Comparison of ENCODE assay signal across 7 cellular contexts in genomic region chr3:44729384-44729910, GRCh38. TPM values are rescaled to one million over a fixed set of nuclear protein-coding genes. Genes with fewer than 3 reads are reported as not detected.
DNase-seq lines count a peak whose midpoint lies in the region; ATAC-seq and TF ChIP-seq lines count a peak whose summit lies in the region.

ZNF501 (plus strand) TSS chr3:44729635; CDS start chr3:44734422, 4,787 bp downstream.

- H3K27ac Mint-ChIP-seq in activated T-cell treated with anti-CD3 and anti-CD28 coated beads, Interleukin-2, amount 50 U/mL, for 24 hours = peak within 1 kb of the TSS; percentile 63

- H3K4me1 ChIP-seq in esophagus muscularis mucosa = peaks cover 0 to 17% (median 16%) of the 10 kb centered on the region in 4 donors
- no peaks in the 10 kb centered on the region for H3K4me1 ChIP-seq in mucosa of stomach (ENCODE audit: control insufficient read depth, insufficient read depth, low read length)

- H3K36me3 Mint-ChIP-seq in activated T-cell treated with anti-CD3 and anti-CD28 coated beads, Interleukin-2, amount 50 U/mL, for 24 hours (ENCODE audit: low read depth) = peaks cover 79% of the 10 kb centered on the region

- peak; percentile 91 for ATAC-seq in HG03280 (IDR thresholded peaks at IDR 0.05; ENCODE audit: unreplicated experiment)

- TF ChIP-seq POLR2A in GM18526 (IDR thresholded peaks at IDR 0.05; ENCODE audit: extremely low read depth, insufficient read length) (peak; percentile 45), esophagus muscularis mucosa (IDR thresholded peaks at IDR 0.05; ENCODE audit: low read depth) (no peak)

- peaks cover 31 to 40% (median 33%) of the 10 kb centered on the region in 4 donors for H3K36me3 ChIP-seq in esophagus muscularis mucosa
- H3K36me3 ChIP-seq in mucosa of stomach (ENCODE audit: control insufficient read depth, insufficient read depth, low read length) = peaks cover 5% of the 10 kb centered on the region

- H3K9me3 Mint-ChIP-seq in activated T-cell treated with anti-CD3 and anti-CD28 coated beads, Interleukin-2, amount 50 U/mL, for 24 hours = peaks cover 78% of the 10 kb centered on the region

- H3K9ac ChIP-seq in mucosa of stomach (ENCODE audit: low read length) = peak within 1 kb of the TSS; percentile 62

- H3K4me3 Mint-ChIP-seq in activated T-cell treated with anti-CD3 and anti-CD28 coated beads, Interleukin-2, amount 50 U/mL, for 24 hours = peak within 1 kb of the TSS; percentile 88

- DNase-seq in NCI-H82 treated with DMSO at 0.1 percent for 48 hours (lab: John Stamatoyannopoulos, UW; ENCODE audit: unreplicated experiment) (peak; percentile 9), esophagus muscularis mucosa (ENCODE audit: extremely low spot score) (peak; percentile 98)
- DNase-seq in activated T-cell treated with anti-CD3 and anti-CD28 coated beads, Interleukin-2, amount 50 U/mL, for 24 hours = peak; percentile 90
- DNase-seq in stimulated activated CD8-positive, alpha-beta memory T cell treated with anti-CD3 and anti-CD28 coated beads, Interleukin-4, amount 100 ng/mL, for 1 hour (ENCODE audit: low read depth in 2 of 2, low spot score in 1 of 2) = peak; percentile 57 to 73

- 3% methylated on average over 18 of the region's 46 CpGs for WGBS in esophagus muscularis mucosa

- H3K27me3 ChIP-seq in esophagus muscularis mucosa (no peaks in the 10 kb centered on the region), mucosa of stomach (ENCODE audit: control insufficient read depth, insufficient read depth, low read length) (no peaks in the 10 kb centered on the region)

- H3K4me1 Mint-ChIP-seq in activated T-cell treated with anti-CD3 and anti-CD28 coated beads, Interleukin-2, amount 50 U/mL, for 24 hours (ENCODE audit: low read depth) = peaks cover 13% of the 10 kb centered on the region

- intact Hi-C loops in esophagus muscularis mucosa (cut with DNase I) = loop anchor here (1.0 to 10.0 kb wide), 2 partner anchors 17 to 85 kb away; partner anchors contain the start of genes ZNF35 and ZNF502

- peak within 1 kb of the TSS; percentile 44 to 78 (median 69) for H3K27ac ChIP-seq in esophagus muscularis mucosa (replicated peaks in 1 of 4)

- peak in 1 of 3 experiments; percentile 5 for TF ChIP-seq CTCF in esophagus muscularis mucosa (IDR thresholded peaks at IDR 0.05)

- peaks cover 7 to 72% (median 57%) of the 10 kb centered on the region in 4 donors for H3K9me3 ChIP-seq in esophagus muscularis mucosa
- H3K9me3 ChIP-seq in mucosa of stomach (ENCODE audit: control insufficient read depth, low read length) = peaks cover 21% of the 10 kb centered on the region

- H3K4me3 ChIP-seq in esophagus muscularis mucosa (peak within 1 kb of the TSS; percentile 64 to 85 (median 82)), mucosa of stomach (ENCODE audit: low read length) (peak within 1 kb of the TSS; percentile 45)

- TF ChIP-seq EP300 in esophagus muscularis mucosa (IDR thresholded peaks at IDR 0.05) = no peak

- H3K27me3 Mint-ChIP-seq in activated T-cell treated with anti-CD3 and anti-CD28 coated beads, Interleukin-2, amount 50 U/mL, for 24 hours = no peaks in the 10 kb centered on the region

RNA-seq across cellular contexts. Expression of gene ZNF501, which starts in this region (rescaled TPM):
- total RNA-seq in esophagus muscularis mucosa = 1 to 10 TPM; 5.1 to 9.9 (median 6.9) TPM

Comparison
In these comparisons a context has a peak if more than half of its experiments do, and no peak if none do; other contexts are left out.
1. Peak in every context shown above with its lines: DNase-seq, ATAC-seq, H3K4me3 ChIP-seq and H3K27ac ChIP-seq.
2. DNase-seq: peak in every context shown above with its lines; median percentile 98 in esophagus muscularis mucosa; 90 in activated T-cell treated with anti-CD3 and anti-CD28 coated beads, Interleukin-2, amount 50 U/mL, for 24 hours; 65 in stimulated activated CD8-positive, alpha-beta memory T cell treated with anti-CD3 and anti-CD28 coated beads, Interleukin-4, amount 100 ng/mL, for 1 hour; 9 in NCI-H82 treated with DMSO at 0.1 percent for 48 hours.